In genomic region chr6:159762681-159763293, GRCh38 we compare ENCODE assay signal across 8 cellular contexts. TPM values are rescaled to one million over a fixed set of nuclear protein-coding genes. Genes with fewer than 3 reads are reported as not detected.
DNase-seq lines count a peak whose midpoint lies in the region; ATAC-seq and TF ChIP-seq lines count a peak whose summit lies in the region.

No MANE protein-coding gene starts in this region.

- H2AFZ ChIP-seq in DND-41 (ENCODE audit: low read depth, low read length) = peak overlapping the region; percentile 79

- peak overlapping the region; percentile 88 for H3K9ac ChIP-seq in DND-41 (ENCODE audit: low read depth, low read length)

- H3K4me1 ChIP-seq in DND-41 (ENCODE audit: insufficient read depth, low read length) (peaks cover 43% of the 10 kb centered on the region), suprapubic skin (peaks cover 19% of the 10 kb centered on the region)

- peak overlapping the region; percentile 96 for H3K27ac Mint-ChIP-seq in central memory CD8-positive, alpha-beta T cell (ENCODE audit: low read depth)

- H3K4me3 ChIP-seq in DND-41 (ENCODE audit: low read depth in 1 of 2, low read length in 2 of 2) (peak overlapping the region; percentile 74 to 77), lower leg skin (ENCODE audit: low read depth, poor library complexity, severe bottlenecking) (peak overlapping the region; percentile 67), suprapubic skin (peak overlapping the region; percentile 95)

- ATAC-seq in DND-41 (ENCODE audit: insufficient read depth, low read depth) = no peak
- ATAC-seq in GM21723 (IDR thresholded peaks at IDR 0.05; ENCODE audit: unreplicated experiment) = peak; percentile 13
- ATAC-seq in central memory CD8-positive, alpha-beta T cell (replicated peaks; ENCODE audit: extremely low read depth, poor library complexity, severe bottlenecking) = peak; percentile 22

- H3K4me2 ChIP-seq in DND-41 (ENCODE audit: insufficient read depth, low read length) = peak overlapping the region; percentile 96

- H3K36me3 Mint-ChIP-seq in central memory CD8-positive, alpha-beta T cell (ENCODE audit: insufficient read depth) = peaks cover 33% of the 10 kb centered on the region

- TF ChIP-seq EP300 in suprapubic skin (IDR thresholded peaks at IDR 0.05) = no peak

- peaks cover 58% of the 10 kb centered on the region for H3K36me3 ChIP-seq in DND-41 (ENCODE audit: insufficient read depth, low read length)
- peaks cover 33% of the 10 kb centered on the region for H3K36me3 ChIP-seq in suprapubic skin

- no peaks in the 10 kb centered on the region for H3K27me3 Mint-ChIP-seq in central memory CD8-positive, alpha-beta T cell

- H3K27ac ChIP-seq in DND-41 (ENCODE audit: low read length) (peak overlapping the region; percentile 97), suprapubic skin (peak overlapping the region; percentile 98)

- H3K4me3 Mint-ChIP-seq in central memory CD8-positive, alpha-beta T cell = peak overlapping the region; percentile 84

- H3K4me1 Mint-ChIP-seq in central memory CD8-positive, alpha-beta T cell = peaks cover 34% of the 10 kb centered on the region

- H3K9me3 ChIP-seq in DND-41 (ENCODE audit: insufficient read depth, low read length, severe bottlenecking) (no peaks in the 10 kb centered on the region), suprapubic skin (no peaks in the 10 kb centered on the region)

- no peak for TF ChIP-seq POLR2A in lower leg skin (IDR thresholded peaks at IDR 0.05)
- TF ChIP-seq POLR2A in suprapubic skin (IDR thresholded peaks at IDR 0.05) = no peak

- H3K9me3 Mint-ChIP-seq in central memory CD8-positive, alpha-beta T cell = no peaks in the 10 kb centered on the region

- TF ChIP-seq CTCF in DND-41 (IDR thresholded peaks at IDR 0.05; ENCODE audit: borderline replicate concordance, extremely low read depth, low read length, poor library complexity, severe bottlenecking) (no peak), lower leg skin (IDR thresholded peaks at IDR 0.05) (no peak), suprapubic skin (IDR thresholded peaks at IDR 0.05) (no peak)

- H4K20me1 ChIP-seq in DND-41 (ENCODE audit: insufficient read depth, low read length) = peaks cover 3% of the 10 kb centered on the region; the same call in 1 of the 2 replicates

- WGBS in lower leg skin, 2 donors = 25 to 45% methylated on average over 14 to 16 of the region's 16 CpGs
- WGBS in suprapubic skin = 38% methylated on average over 16 of the region's 16 CpGs

- H3K27me3 ChIP-seq in DND-41 (ENCODE audit: insufficient read depth, low read length, poor library complexity) (no peaks in the 10 kb centered on the region), suprapubic skin (no peaks in the 10 kb centered on the region)

- H3K79me2 ChIP-seq in DND-41 (ENCODE audit: insufficient read depth, low read length) = peaks cover 59% of the 10 kb centered on the region

- intact Hi-C loops in lower leg skin (cut with DNase I; ENCODE audit: low total_unique reads) = loop anchor here (10.0 kb wide), 1 partner anchor 68 kb away; the partner anchor contains the start of gene SOD2

- DNase-seq in DND-41 (peak; percentile 24), OCI-M1 (lab: John Stamatoyannopoulos, UW) (peak; percentile 63), lower leg skin (ENCODE audit: low spot score in 2 of 2) (peak; percentile 25 to 85), suprapubic skin (ENCODE audit: low spot score in 2 of 2) (peak in 1 of 2 donors; percentile 80), NCI-H510A (lab: John Stamatoyannopoulos, UW) (no peak), NCI-H2107 (lab: John Stamatoyannopoulos, UW) (no peak)
- peak; percentile 23 to 32 for DNase-seq in central memory CD8-positive, alpha-beta T cell (ENCODE audit: low spot score in 2 of 2)

RNA-seq across cellular contexts. Expression of gene ACAT2, which starts 0.9 kb away (rescaled TPM):
- total RNA-seq in lower leg skin (10 to 100 TPM in 3 of 4 donors, 1 to 10 TPM in 1; 5.4 to 31.5 (median 13.8) TPM), suprapubic skin (10 to 100 TPM in 3 of 4 donors, 1 to 10 TPM in 1; 7.2 to 23.1 (median 15.6) TPM)

RNA-seq across cellular contexts. Expression of gene TCP1, which starts 26.6 kb away (rescaled TPM):
- total RNA-seq in lower leg skin (100 to 1,000 TPM in 3 of 4 donors, 10 to 100 TPM in 1; 98.5 to 155 (median 129) TPM), suprapubic skin (100 to 1,000 TPM; 133 to 150 (median 139) TPM)

RNA-seq across cellular contexts. Expression of gene MRPL18, which starts 27.5 kb away (rescaled TPM):
- total RNA-seq in lower leg skin (10 to 100 TPM; 57.4 to 68.6 (median 59.2) TPM), suprapubic skin (10 to 100 TPM; 53.9 to 79.2 (median 55.9) TPM)

RNA-seq across cellular contexts. Expression of gene WTAP, which starts 35.5 kb away (rescaled TPM):
- total RNA-seq in lower leg skin (10 to 100 TPM; 57.8 to 76.7 (median 67.9) TPM), suprapubic skin (100 to 1,000 TPM in 1 of 4 donors, 10 to 100 TPM in 3; 68.7 to 103 (median 85.3) TPM)

RNA-seq across cellular contexts. Expression of gene PNLDC1, which starts 37.3 kb away (rescaled TPM):
- total RNA-seq in lower leg skin (1 to 10 TPM in 2 of 4 donors, under 1 TPM in 2; 0.51 to 2.5 (median 1.0) TPM), suprapubic skin (1 to 10 TPM; 1.1 to 4.4 (median 2.9) TPM)

Comparison
In these comparisons a context has a peak if more than half of its experiments do, and no peak if none do; other contexts are left out.
1. DNase-seq: peak in DND-41 (single experiment), OCI-M1 (single experiment), central memory CD8-positive, alpha-beta T cell (2 of 2) and lower leg skin (2 of 2); none in NCI-H510A (single experiment) and NCI-H2107 (single experiment).
2. Peak in every context shown above with its lines, with median percentiles within 50 percentile points of each other: H3K4me3 ChIP-seq.